8 cellular contexts compared by ENCODE assay signal in genomic region chr16:74774223-74775139, GRCh38. TPM values are rescaled to one million over a fixed set of nuclear protein-coding genes. Genes with fewer than 3 reads are reported as not detected.
DNase-seq lines count a peak whose midpoint lies in the region; ATAC-seq, FAIRE-seq and TF ChIP-seq lines count a peak whose summit lies in the region.

FA2H (minus strand) TSS chr16:74774820; CDS start chr16:74774755, 65 bp downstream.

- TF ChIP-seq CTCF in D721Med (IDR thresholded peaks at IDR 0.05; ENCODE audit: insufficient read depth, missing control alignments) (no peak), fibroblast of lung (conservative IDR thresholded peaks at IDR 0.05 in 1 of 2, IDR thresholded peaks at IDR 0.05 in 1 of 2; ENCODE audit: low read depth in 1 of 2, low read length in 2 of 2) (peak in 1 of 2 donors; percentile 0)

- H3K36me3 ChIP-seq in NT2/D1 (ENCODE audit: insufficient read depth, insufficient read length, low read length): no peaks in the 10 kb centered on the region
- H3K36me3 ChIP-seq in fibroblast of lung (ENCODE audit: control insufficient read depth, insufficient read depth, low read length): no peaks in the 10 kb centered on the region

- H2AFZ ChIP-seq in fibroblast of lung (ENCODE audit: low read length): no peak within 1 kb of the TSS

- no peaks in the 10 kb centered on the region for H3K9me3 Mint-ChIP-seq in activated T-cell treated with anti-CD3 and anti-CD28 coated beads, Interleukin-2, amount 50 U/mL, for 4 hours
- H3K9me3 Mint-ChIP-seq in natural killer cell treated with Interleukin-12 subunit alpha and Interleukin-12 subunit beta and Interleukin-15 and Interleukin-18, amount 100 ng/mL, for 72 hours: no peaks in the 10 kb centered on the region
- H3K9me3 Mint-ChIP-seq in stimulated activated naive CD8-positive, alpha-beta T cell treated with anti-CD3 and anti-CD28 coated beads, Interleukin-15, amount 100 ng/mL, for 72 hours: no peaks in the 10 kb centered on the region

- H3K9ac ChIP-seq in NT2/D1 (ENCODE audit: insufficient read length, low read depth) (peak within 1 kb of the TSS; percentile 78), fibroblast of lung (ENCODE audit: insufficient read depth, low read length) (no peak within 1 kb of the TSS)

- H3K4me3 ChIP-seq in NT2/D1 (ENCODE audit: insufficient read length, low read depth): peak within 1 kb of the TSS; percentile 61
- H3K4me3 ChIP-seq in fibroblast of lung (replicated peaks in 1 of 4; ENCODE audit: control extremely low read depth in 1 of 4, insufficient read depth in 1 of 4, low read depth in 3 of 4, low read length in 4 of 4): no peak within 1 kb of the TSS

- peaks cover 10% of the 10 kb centered on the region for H3K4me1 Mint-ChIP-seq in activated T-cell treated with anti-CD3 and anti-CD28 coated beads, Interleukin-2, amount 50 U/mL, for 4 hours (ENCODE audit: low read depth)
- H3K4me1 Mint-ChIP-seq in natural killer cell treated with Interleukin-12 subunit alpha and Interleukin-12 subunit beta and Interleukin-15 and Interleukin-18, amount 100 ng/mL, for 72 hours (ENCODE audit: low read depth in 2 of 2): peaks cover 7 to 11% of the 10 kb centered on the region in 2 donors
- H3K4me1 Mint-ChIP-seq in stimulated activated naive CD8-positive, alpha-beta T cell treated with anti-CD3 and anti-CD28 coated beads, Interleukin-15, amount 100 ng/mL, for 72 hours: peaks cover 15% of the 10 kb centered on the region

- H3K4me2 ChIP-seq in fibroblast of lung (ENCODE audit: extremely low read depth, insufficient read depth, low read length): peak within 1 kb of the TSS; percentile 71

- H3K27me3 Mint-ChIP-seq in activated T-cell treated with anti-CD3 and anti-CD28 coated beads, Interleukin-2, amount 50 U/mL, for 4 hours (ENCODE audit: low read depth): peaks cover 36% of the 10 kb centered on the region
- H3K27me3 Mint-ChIP-seq in natural killer cell treated with Interleukin-12 subunit alpha and Interleukin-12 subunit beta and Interleukin-15 and Interleukin-18, amount 100 ng/mL, for 72 hours: peaks cover 32 to 41% of the 10 kb centered on the region in 2 donors
- peaks cover 54% of the 10 kb centered on the region for H3K27me3 Mint-ChIP-seq in stimulated activated naive CD8-positive, alpha-beta T cell treated with anti-CD3 and anti-CD28 coated beads, Interleukin-15, amount 100 ng/mL, for 72 hours

- no peak for FAIRE-seq in D721Med (lab: Jason Lieb, UNC)

- H3K27me3 ChIP-seq in NT2/D1 (ENCODE audit: insufficient read depth, insufficient read length) (peaks cover 42% of the 10 kb centered on the region), fibroblast of lung (ENCODE audit: control insufficient read depth, insufficient read depth, low read length) (peaks cover 33% of the 10 kb centered on the region)

- H4K20me1 ChIP-seq in fibroblast of lung (ENCODE audit: control insufficient read depth, extremely low read depth, insufficient read depth, low read length): no peaks in the 10 kb centered on the region

- DNase-seq in D721Med (ENCODE audit: insufficient read length, low spot score) (peak; percentile 69), HUDEP-2 (lab: John Stamatoyannopoulos, UW; ENCODE audit: unreplicated experiment in 76 of 76) (peak in 60 of 76 experiments; percentile 5 to 72 (median 39)), NT2/D1 (ENCODE audit: low read depth, low spot score) (peak; percentile 54), fibroblast of lung (ENCODE audit: low read depth in 2 of 2) (peak; percentile 8 to 48)
- peak; percentile 48 for DNase-seq in activated T-cell treated with anti-CD3 and anti-CD28 coated beads, Interleukin-2, amount 50 U/mL, for 4 hours
- DNase-seq in natural killer cell treated with Interleukin-12 subunit alpha and Interleukin-12 subunit beta and Interleukin-15 and Interleukin-18, amount 100 ng/mL, for 72 hours (ENCODE audit: low spot score): peak; percentile 74
- DNase-seq in stimulated activated naive CD8-positive, alpha-beta T cell treated with anti-CD3 and anti-CD28 coated beads, Interleukin-15, amount 100 ng/mL, for 72 hours: peak; percentile 62 to 71

- no peak within 1 kb of the TSS for H3K27ac ChIP-seq in fibroblast of lung (ENCODE audit: insufficient read depth, low read length)

- no peaks in the 10 kb centered on the region for H3K36me3 Mint-ChIP-seq in activated T-cell treated with anti-CD3 and anti-CD28 coated beads, Interleukin-2, amount 50 U/mL, for 4 hours (ENCODE audit: insufficient read depth)
- H3K36me3 Mint-ChIP-seq in natural killer cell treated with Interleukin-12 subunit alpha and Interleukin-12 subunit beta and Interleukin-15 and Interleukin-18, amount 100 ng/mL, for 72 hours: no peaks in the 10 kb centered on the region

- H3K4me1 ChIP-seq in NT2/D1 (ENCODE audit: insufficient read depth, insufficient read length) (peaks cover 4% of the 10 kb centered on the region), fibroblast of lung (ENCODE audit: control insufficient read depth, extremely low read depth, insufficient read depth, low read length) (no peaks in the 10 kb centered on the region)

- H3K27ac Mint-ChIP-seq in natural killer cell treated with Interleukin-12 subunit alpha and Interleukin-12 subunit beta and Interleukin-15 and Interleukin-18, amount 100 ng/mL, for 72 hours: no peak within 1 kb of the TSS
- no peak within 1 kb of the TSS for H3K27ac Mint-ChIP-seq in stimulated activated naive CD8-positive, alpha-beta T cell treated with anti-CD3 and anti-CD28 coated beads, Interleukin-15, amount 100 ng/mL, for 72 hours

- H3K9me3 ChIP-seq in NT2/D1 (ENCODE audit: insufficient read depth, low read length) (no peaks in the 10 kb centered on the region), fibroblast of lung (ENCODE audit: control insufficient read depth, insufficient read depth, low read depth, low read length) (no peaks in the 10 kb centered on the region)

- H3K79me2 ChIP-seq in fibroblast of lung (ENCODE audit: control insufficient read depth, insufficient read depth, low read length): no peaks in the 10 kb centered on the region

- ATAC-seq in GM21390 (IDR thresholded peaks at IDR 0.05; ENCODE audit: unreplicated experiment): peak; percentile 77
- peak; percentile 95 to 98 for ATAC-seq in activated T-cell treated with anti-CD3 and anti-CD28 coated beads, Interleukin-2, amount 50 U/mL, for 4 hours
- peak; percentile 90 to 96 for ATAC-seq in natural killer cell treated with Interleukin-12 subunit alpha and Interleukin-12 subunit beta and Interleukin-15 and Interleukin-18, amount 100 ng/mL, for 72 hours
- ATAC-seq in stimulated activated naive CD8-positive, alpha-beta T cell treated with anti-CD3 and anti-CD28 coated beads, Interleukin-15, amount 100 ng/mL, for 72 hours: peak; percentile 96

- peak within 1 kb of the TSS; percentile 64 for H3K4me3 Mint-ChIP-seq in activated T-cell treated with anti-CD3 and anti-CD28 coated beads, Interleukin-2, amount 50 U/mL, for 4 hours
- peak within 1 kb of the TSS; percentile 74 for H3K4me3 Mint-ChIP-seq in natural killer cell treated with Interleukin-12 subunit alpha and Interleukin-12 subunit beta and Interleukin-15 and Interleukin-18, amount 100 ng/mL, for 72 hours
- H3K4me3 Mint-ChIP-seq in stimulated activated naive CD8-positive, alpha-beta T cell treated with anti-CD3 and anti-CD28 coated beads, Interleukin-15, amount 100 ng/mL, for 72 hours: peak within 1 kb of the TSS; percentile 78 to 84

RNA-seq across cellular contexts. Expression of gene FA2H, which starts in this region (rescaled TPM):
- under 1 TPM in 1 of 3 donors, not detected in 2; 0.43 TPM for total RNA-seq in activated T-cell treated with anti-CD3 and anti-CD28 coated beads, Interleukin-2, amount 50 U/mL, for 4 hours
- not detected in 2 replicates for total RNA-seq in fibroblast of lung
- polyA plus RNA-seq in fibroblast of lung: not detected in 2 replicates
- not detected in 2 replicates for polyA plus RNA-seq in fibroblast of lung (2012)
- polyA minus RNA-seq in fibroblast of lung (ENCODE audit: low replicate concordance): not detected in 2 replicates
- not detected for total RNA-seq in natural killer cell treated with Interleukin-12 subunit alpha and Interleukin-12 subunit beta and Interleukin-15 and Interleukin-18, amount 100 ng/mL, for 72 hours

Comparison
In these comparisons a context has a peak if more than half of its experiments do, and no peak if none do; other contexts are left out.
1. Peak in DNase-seq and ATAC-seq in activated T-cell treated with anti-CD3 and anti-CD28 coated beads, Interleukin-2, amount 50 U/mL, for 4 hours; RNA of the gene not detected or under 1 TPM.
2. Peak in DNase-seq and H3K4me2 ChIP-seq in fibroblast of lung; RNA of the gene not detected or under 1 TPM.
3. Peak in DNase-seq and ATAC-seq in natural killer cell treated with Interleukin-12 subunit alpha and Interleukin-12 subunit beta and Interleukin-15 and Interleukin-18, amount 100 ng/mL, for 72 hours; RNA of the gene not detected or under 1 TPM.